ENCODE assay signal across 18 cellular contexts in the genomic region with DNA sequence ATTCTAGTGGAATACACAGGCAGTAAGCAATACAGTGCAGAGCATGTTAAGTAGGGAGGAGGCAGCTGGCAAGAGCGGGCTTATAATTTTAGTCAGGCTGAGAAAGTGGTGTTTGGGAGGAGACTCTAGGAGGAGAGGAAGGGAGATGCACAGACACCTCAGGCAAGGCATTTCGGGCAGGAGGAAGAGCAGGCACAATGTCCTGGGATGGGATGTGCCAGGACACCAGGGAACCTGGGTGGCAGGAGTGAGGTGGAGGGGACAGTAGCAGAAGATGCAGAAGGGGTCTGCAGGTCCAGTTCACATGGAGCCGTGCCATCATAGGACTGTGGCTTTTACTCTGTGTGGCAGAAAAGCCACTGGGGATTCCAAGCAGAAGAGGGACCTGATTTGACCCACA.
A peak's percentile ranks its signal among the peaks of the same experiment; 100 is the strongest.
DNase-seq lines count a peak whose midpoint lies in the region; ATAC-seq and TF ChIP-seq lines count a peak whose summit lies in the region.
"Had no signal": no experiment of that assay in that cellular context is flagged by ENCODE, and none has a peak within 500 bp of the region (broad histone marks: within the 10 kb centered on the region; RNA-seq: fewer than 3 reads in every experiment).

No MANE protein-coding gene starts in this region.

- H3K4me1 ChIP-seq in vagina (no peaks in the 10 kb centered on the region), foreskin keratinocyte (peaks cover 6% of the 10 kb centered on the region)
- H3K4me1 ChIP-seq: Caco-2 had no signal

- ATAC-seq in foreskin keratinocyte = no peak
- ATAC-seq: CD8-positive, alpha-beta T cell had no signal

- H3K36me3 ChIP-seq in vagina = no peaks in the 10 kb centered on the region
- H3K36me3 ChIP-seq: BE2C had no signal

- intact Hi-C loops in vagina (cut with DNase I) = no loop called here

- H3K9me3 ChIP-seq in vagina = no peaks in the 10 kb centered on the region
- H3K9me3 ChIP-seq: BE2C, Caco-2 had no signal

- H3K4me3 ChIP-seq in vagina = no peak overlapping the region
- H3K4me3 ChIP-seq: GM23248 had no signal

- H3K27ac ChIP-seq in vagina (no peak overlapping the region), foreskin keratinocyte (no peak overlapping the region)
- H3K27ac ChIP-seq: 22Rv1, C4-2B, GM23248 had no signal

- peak; percentile 26 for DNase-seq in activated CD8-positive, alpha-beta memory T cell treated with anti-CD3 and anti-CD28 coated beads for 24 hours
- DNase-seq in activated CD8-positive, alpha-beta memory T cell treated with anti-CD3 and anti-CD28 coated beads, Interleukin-2, amount 50 U/mL, for 4 hours = no peak
- DNase-seq in islet precursor cell (peak; percentile 12), vagina (ENCODE audit: extremely low spot score in 2 of 2) (peak; percentile 56 to 67), AG08395 (ENCODE audit: low spot score) (no peak), foreskin keratinocyte (no peak)
- DNase-seq: AML-193; BE2C; Caco-2; CD4-positive, CD25-positive, alpha-beta regulatory T cell; DMS153; DND-41; GM23248; H7; HCEC 1CT had no signal

- TF ChIP-seq POLR2A in vagina (IDR thresholded peaks at IDR 0.05) = no peak

- no peaks in the 10 kb centered on the region for H3K27me3 ChIP-seq in vagina
- H3K27me3 ChIP-seq in foreskin keratinocyte = peaks cover 31% of the 10 kb centered on the region
- H3K27me3 ChIP-seq: BE2C had no signal

- TF ChIP-seq CTCF in vagina (IDR thresholded peaks at IDR 0.05) (no peak), foreskin keratinocyte (conservative IDR thresholded peaks at IDR 0.05) (no peak)

Comparison
In these comparisons a context has a peak if more than half of its experiments do, and no peak if none do; other contexts are left out.
1. DNase-seq: peak in activated CD8-positive, alpha-beta memory T cell treated with anti-CD3 and anti-CD28 coated beads for 24 hours (single experiment), islet precursor cell (single experiment) and vagina (2 of 2); none in activated CD8-positive, alpha-beta memory T cell treated with anti-CD3 and anti-CD28 coated beads, Interleukin-2, amount 50 U/mL, for 4 hours (single experiment), AG08395 (single experiment) and foreskin keratinocyte (0 of 2).